ENCODE assay signal across 1 cellular context in genomic region chr10:21499910-21500577, GRCh38.
A peak's percentile ranks its signal among the peaks of the same experiment; 100 is the strongest.
TF ChIP-seq lines count a peak whose summit lies in the region.

No MANE protein-coding gene starts in this region.

TF ChIP-seq in WTC11, 78 proteins besides CTCF, POLR2A, EP300 and RAD21 (continued from another document):
- TF ChIP-seq ZNF532 (CRISPR knock-in tag; IDR thresholded peaks at IDR 0.05; ENCODE audit: borderline replicate concordance) = no peak
- TF ChIP-seq ZNF416 (CRISPR knock-in tag; IDR thresholded peaks at IDR 0.05) = no peak
- TF ChIP-seq CREB1 (CRISPR knock-in tag; IDR thresholded peaks at IDR 0.05) = no peak
- TF ChIP-seq NFYB (CRISPR knock-in tag; conservative IDR thresholded peaks at IDR 0.05; ENCODE audit: low read depth) = no peak
- no peak; the same call in 1 of the 2 replicates for TF ChIP-seq ARID4B (CRISPR knock-in tag; IDR thresholded peaks at IDR 0.05; ENCODE audit: borderline replicate concordance)
- TF ChIP-seq USF1 (CRISPR knock-in tag; IDR thresholded peaks at IDR 0.05) = no peak
- no peak for TF ChIP-seq PRDM15 (CRISPR knock-in tag; IDR thresholded peaks at IDR 0.05)
- TF ChIP-seq ZNF138 (CRISPR knock-in tag; conservative IDR thresholded peaks at IDR 0.05) = no peak
- no peak for TF ChIP-seq ATF3 (CRISPR knock-in tag; conservative IDR thresholded peaks at IDR 0.05)
- TF ChIP-seq TP53 (CRISPR knock-in tag; IDR thresholded peaks at IDR 0.05) = 0 out of 2 replicates have a peak, but pooled peaks have one; percentile 47
- no peak for TF ChIP-seq SMAD4 (CRISPR knock-in tag; IDR thresholded peaks at IDR 0.05)
- no peak for TF ChIP-seq E2F1 (CRISPR knock-in tag; IDR thresholded peaks at IDR 0.05)
- TF ChIP-seq KAT7 (CRISPR knock-in tag; IDR thresholded peaks at IDR 0.05; ENCODE audit: borderline replicate concordance) = peak; percentile 13; the same call in 1 of the 2 replicates
- no peak for TF ChIP-seq USF2 (CRISPR knock-in tag; IDR thresholded peaks at IDR 0.05)
